ENCODE assay signal across 29 cellular contexts in genomic region chr10:131092876-131093275, GRCh38.
"Had no signal": no experiment of that assay in that cellular context is flagged by ENCODE, and none has a peak within 500 bp of the region (broad histone marks: within the 10 kb centered on the region; RNA-seq: fewer than 3 reads in every experiment).

No MANE protein-coding gene starts in this region.

- H3K4me3 ChIP-seq: ascending aorta, breast epithelium, cardiac muscle cell, colonic mucosa, dorsolateral prefrontal cortex, esophagus muscularis mucosa, gastrocnemius medialis, heart left ventricle had no signal

- H3K9me3 ChIP-seq: ascending aorta, breast epithelium, colonic mucosa, esophagus muscularis mucosa, gastrocnemius medialis, heart left ventricle had no signal

- DNase-seq: activated CD4-positive, alpha-beta memory T cell treated with anti-CD3 and anti-CD28 coated beads for 36 hours; activated CD4-positive, alpha-beta T cell treated with anti-CD3 and anti-CD28 coated beads for 36 hours; activated CD4-positive, alpha-beta T cell treated with anti-CD3 and anti-CD28 coated beads, Interleukin-2, amount 10 ng/mL, durations not matched to agents 24 days and 14 days; activated CD4-positive, CD25-positive, alpha-beta regulatory T cell; activated CD4-positive, CD25-positive, alpha-beta regulatory T cell treated with anti-CD3 and anti-CD28 coated beads, Interleukin-2, amount 50 U/mL, for 72 hours; activated CD8-positive, alpha-beta memory T cell treated with anti-CD3 and anti-CD28 coated beads, Interleukin-2, amount 10 ng/mL, durations not matched to agents 7 days and 5 days; activated CD8-positive, alpha-beta memory T cell treated with anti-CD3 and anti-CD28 coated beads, Interleukin-2, amount 50 U/mL, for 4 hours; activated CD8-positive, alpha-beta T cell treated with anti-CD3 and anti-CD28 coated beads, Interleukin-2, amount 10 ng/mL, durations not matched to agents 7 days and 5 days; activated effector memory CD4-positive, alpha-beta T cell treated with anti-CD3 and anti-CD28 coated beads, Interleukin-2, amount 50 U/mL, for 16 hours; activated naive CD4-positive, alpha-beta T cell treated with anti-CD3 and anti-CD28 coated beads for 36 hours; activated naive CD8-positive, alpha-beta T cell treated with anti-CD3 and anti-CD28 coated beads, Interleukin-2, amount 10 ng/mL, durations not matched to agents 7 days and 5 days; activated T-cell treated with anti-CD3 and anti-CD28 coated beads, Interleukin-2, amount 50 U/mL, for 1 hour; activated T-cell treated with anti-CD3 and anti-CD28 coated beads, Interleukin-2, amount 50 U/mL, for 48 hours; central memory CD4-positive, alpha-beta T cell; cerebellar nuclear complex; colonic mucosa; dorsolateral prefrontal cortex; effector memory CD8-positive, alpha-beta T cell; erythroblast; foreskin keratinocyte; gastrocnemius medialis; glutamatergic neuron; heart left ventricle; T-cell; T1000 had no signal

- H3K27ac ChIP-seq: ascending aorta, breast epithelium, cardiac muscle cell, colonic mucosa, dorsolateral prefrontal cortex, esophagus muscularis mucosa, foreskin keratinocyte, gastrocnemius medialis, heart left ventricle had no signal

- H3K27me3 ChIP-seq: ascending aorta, breast epithelium, cardiac muscle cell, colonic mucosa, foreskin keratinocyte, gastrocnemius medialis had no signal

- H3K36me3 ChIP-seq: ascending aorta, breast epithelium, cardiac muscle cell, colonic mucosa, esophagus muscularis mucosa, gastrocnemius medialis, heart left ventricle had no signal

- H3K4me1 ChIP-seq: ascending aorta, breast epithelium, colonic mucosa, foreskin keratinocyte, gastrocnemius medialis had no signal
